ENCODE assay signal across 31 cellular contexts in genomic region chr18:49133112-49133511, GRCh38.
"Had no signal": no experiment of that assay in that cellular context is flagged by ENCODE, and none has a peak within 500 bp of the region (broad histone marks: within the 10 kb centered on the region; RNA-seq: fewer than 3 reads in every experiment).

No MANE protein-coding gene starts in this region.

- H2AFZ ChIP-seq: neural progenitor cell, parathyroid adenoma had no signal

- H3K4me1 ChIP-seq: psoas muscle, suprapubic skin, testis, transverse colon, upper lobe of right lung, uterus had no signal

- H3K79me2 ChIP-seq: parathyroid adenoma had no signal

- H3K4me2 ChIP-seq: neural progenitor cell, smooth muscle cell had no signal

- ATAC-seq: natural killer cell; psoas muscle; right cardiac atrium; sciatic nerve; stimulated activated memory B cell treated with anti-CD40 and anti-IgM and Interleukin-4, amounts not matched to agents 10 μg/mL and 1 μg/mL and 100 μg/mL, for 72 hours; stimulated activated naive CD8-positive, alpha-beta T cell treated with anti-CD3 and anti-CD28 coated beads, Interleukin-15, amount 100 ng/mL, for 72 hours; stimulated activated naive CD8-positive, alpha-beta T cell treated with anti-CD3 and anti-CD28 coated beads, Interleukin-15, Interleukin-2, amounts not matched to agents 100 U/mL and 50 U/mL, for 24 hours; upper lobe of right lung had no signal

- H3K27me3 Mint-ChIP-seq: progenitor cell of endocrine pancreas; stimulated activated memory B cell treated with anti-CD40 and anti-IgM and Interleukin-4, amounts not matched to agents 10 μg/mL and 1 μg/mL and 100 μg/mL, for 72 hours; stimulated activated naive CD8-positive, alpha-beta T cell treated with anti-CD3 and anti-CD28 coated beads, Interleukin-15, amount 100 ng/mL, for 72 hours; type B pancreatic cell had no signal

- H3K4me1 Mint-ChIP-seq: stimulated activated memory B cell treated with anti-CD40 and anti-IgM and Interleukin-4, amounts not matched to agents 10 μg/mL and 1 μg/mL and 100 μg/mL, for 72 hours had no signal

- H3K27me3 ChIP-seq: ovary, spleen, suprapubic skin, testis, tibial artery, transverse colon, upper lobe of right lung, uterus had no signal

- H3K9me3 ChIP-seq: ovary, psoas muscle, spleen, suprapubic skin, testis, tibial artery, transverse colon, upper lobe of right lung, uterus had no signal

- H3K4me3 Mint-ChIP-seq: natural killer cell; nephron; neural progenitor cell; stimulated activated memory B cell treated with anti-CD40 and anti-IgM and Interleukin-4, amounts not matched to agents 10 μg/mL and 1 μg/mL and 100 μg/mL, for 72 hours; stimulated activated naive CD8-positive, alpha-beta T cell treated with anti-CD3 and anti-CD28 coated beads, Interleukin-15, amount 100 ng/mL, for 72 hours; type B pancreatic cell had no signal

- H3K36me3 ChIP-seq: neural progenitor cell, ovary, suprapubic skin, tibial artery, transverse colon, upper lobe of right lung had no signal

- H3K4me3 ChIP-seq: neural progenitor cell, ovary, psoas muscle, skin epidermis, smooth muscle cell, spleen, suprapubic skin, testis, tibial artery, transverse colon, upper lobe of right lung, uterus had no signal

- H3K9me3 Mint-ChIP-seq: natural killer cell; nephron; neural progenitor cell; stimulated activated memory B cell treated with anti-CD40 and anti-IgM and Interleukin-4, amounts not matched to agents 10 μg/mL and 1 μg/mL and 100 μg/mL, for 72 hours; stimulated activated naive CD8-positive, alpha-beta T cell treated with anti-CD3 and anti-CD28 coated beads, Interleukin-15, amount 100 ng/mL, for 72 hours; type B pancreatic cell had no signal

- H3K27ac Mint-ChIP-seq: natural killer cell; nephron; neural progenitor cell; progenitor cell of endocrine pancreas; stimulated activated memory B cell treated with anti-CD40 and anti-IgM and Interleukin-4, amounts not matched to agents 10 μg/mL and 1 μg/mL and 100 μg/mL, for 72 hours; stimulated activated naive CD8-positive, alpha-beta T cell treated with anti-CD3 and anti-CD28 coated beads, Interleukin-15, amount 100 ng/mL, for 72 hours; type B pancreatic cell had no signal

- H3K27ac ChIP-seq: neural progenitor cell, ovary, parathyroid adenoma, psoas muscle, skin epidermis, spleen, suprapubic skin, testis, tibial artery, transverse colon, upper lobe of right lung, uterus had no signal

- DNase-seq: natural killer cell; occipital lobe; ovary; posterior cingulate gyrus; psoas muscle; right cardiac atrium; spleen; stimulated activated CD4-positive, alpha-beta T cell treated with anti-CD3 and anti-CD28 coated beads, Interleukin-12 subunit alpha, Interleukin-12 subunit beta, amount 100 ng/mL, for 4 hours; stimulated activated CD4-positive, alpha-beta T cell treated with anti-CD3 and anti-CD28 coated beads, Interleukin-1b, Interleukin-23, amount 100 ng/mL, for 48 hours; stimulated activated CD4-positive, alpha-beta T cell treated with anti-CD3 and anti-CD28 coated beads, Interleukin-4, amount 100 ng/mL, for 1 hour; stimulated activated CD4-positive, alpha-beta T cell treated with anti-CD3 and anti-CD28 coated beads, Interleukin-4, amount 100 ng/mL, for 4 hours; stimulated activated CD8-positive, alpha-beta memory T cell treated with anti-CD3 and anti-CD28 coated beads, Interleukin-4, amount 100 ng/mL, for 48 hours; stimulated activated naive CD4-positive, alpha-beta T cell; stimulated activated naive CD8-positive, alpha-beta T cell treated with anti-CD3 and anti-CD28 coated beads, Interleukin-15, amount 100 ng/mL, for 72 hours; stimulated activated naive CD8-positive, alpha-beta T cell treated with anti-CD3 and anti-CD28 coated beads, Interleukin-15, Interleukin-2, amounts not matched to agents 100 U/mL and 50 U/mL, for 24 hours; substantia nigra; testis; tibial artery; transverse colon; upper lobe of right lung; uterus had no signal

- H3K36me3 Mint-ChIP-seq: natural killer cell, neural progenitor cell, type B pancreatic cell had no signal

- H3K9ac ChIP-seq: neural progenitor cell, parathyroid adenoma had no signal
